8 cellular contexts compared by ENCODE assay signal in the genomic region with DNA sequence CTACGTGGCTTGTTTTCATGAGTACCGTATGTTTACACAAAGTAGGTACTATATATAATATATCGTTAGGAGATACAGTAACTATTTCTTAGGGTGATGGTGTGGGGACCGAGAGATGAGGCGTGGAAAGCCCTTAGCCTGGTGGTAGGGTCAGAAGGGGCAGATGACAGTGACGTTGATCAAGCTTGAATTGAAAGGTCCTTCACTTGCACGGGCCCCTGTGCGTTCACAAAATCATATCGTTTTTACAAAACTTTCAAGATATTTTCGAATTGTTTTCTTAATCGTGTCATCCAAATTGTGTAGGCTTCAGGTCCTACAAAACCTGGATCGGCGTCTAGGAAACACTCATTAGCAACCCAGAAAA. TPM values are rescaled to one million over a fixed set of nuclear protein-coding genes. Genes with fewer than 3 reads are reported as not detected.
DNase-seq lines count a peak whose midpoint lies in the region; ATAC-seq, FAIRE-seq and TF ChIP-seq lines count a peak whose summit lies in the region.

No MANE protein-coding gene starts in this region.

- H4K20me1 ChIP-seq in OCI-LY7 (ENCODE audit: insufficient read depth, low read length) (no peaks in the 10 kb centered on the region), endothelial cell of umbilical vein (replicated peaks; ENCODE audit: control insufficient read depth, extremely low read depth, insufficient read depth, low read length) (peaks cover 9% of the 10 kb centered on the region)

- peak overlapping the region; percentile 86 for H3K4me3 Mint-ChIP-seq in CD8-positive, alpha-beta T cell

- dilution Hi-C loops in endothelial cell of umbilical vein (cut with MboI; ENCODE audit: extremely low pct_ligation_motif_present, low sequenced_read_pairs), result no loop called here

- no peaks in the 10 kb centered on the region for H3K9me2 ChIP-seq in OCI-LY7 (ENCODE audit: insufficient read depth, low read length)

- POLR2A ChIA-PET in CD8-positive, alpha-beta T cell (lab: Charles Lee), result interaction anchor here (1.0 kb wide), 1 partner anchor 36 kb away, joined by 5 read pairs; no protein-coding TSS in a partner anchor
- POLR2A ChIA-PET in OCI-LY7 (lab: Charles Lee), result interaction anchor here (0.5 to 1.0 kb wide), 3 partner anchors 30 to 373 kb away, joined by 3 read pairs; no protein-coding TSS in a partner anchor
- POLR2A ChIA-PET in endothelial cell of umbilical vein (lab: Charles Lee), result no interaction called here

- BruUV-seq in OCI-LY7 (replicated peaks; lab: Mats Ljungman, UMichigan) (no TSS peak), endothelial cell of umbilical vein (replicated peaks; lab: Mats Ljungman, UMichigan) (no TSS peak)

- H3K4me3 ChIP-seq in CD8-positive, alpha-beta T cell (ENCODE audit: low read depth, low read length), result peak overlapping the region; percentile 86
- H3K4me3 ChIP-seq in OCI-LY7 (ENCODE audit: low read depth, low read length, poor library complexity, severe bottlenecking), result peak overlapping the region; percentile 94
- peak overlapping the region; percentile 74 to 99 (median 92) for H3K4me3 ChIP-seq in endothelial cell of umbilical vein (replicated peaks in 1 of 3; ENCODE audit: insufficient read depth in 1 of 3, low read depth in 1 of 3, low read length in 3 of 3)
- peak overlapping the region; percentile 87 for H3K4me3 ChIP-seq in neuron (ENCODE audit: low read length)

- H3K4me1 Mint-ChIP-seq in CD8-positive, alpha-beta T cell (ENCODE audit: low read depth), result peaks cover 33% of the 10 kb centered on the region

- H3K27ac Mint-ChIP-seq in CD8-positive, alpha-beta T cell, result peak overlapping the region; percentile 89

- no peak for TF ChIP-seq CTCF in CD8-positive, alpha-beta T cell (IDR thresholded peaks at IDR 0.05)
- TF ChIP-seq CTCF in OCI-LY7 (conservative IDR thresholded peaks at IDR 0.05; ENCODE audit: low read length), result no peak
- TF ChIP-seq CTCF in endothelial cell of umbilical vein (IDR thresholded peaks at IDR 0.05; ENCODE audit: extremely low read depth in 1 of 2, insufficient read depth in 1 of 2, low read depth in 1 of 2, low read length in 2 of 2), result no peak

- H3K27ac ChIP-seq in CD8-positive, alpha-beta T cell (ENCODE audit: low read depth, low read length), result peak overlapping the region; percentile 84
- peak overlapping the region; percentile 81 for H3K27ac ChIP-seq in OCI-LY7 (ENCODE audit: low read depth, low read length, poor library complexity, severe bottlenecking)
- H3K27ac ChIP-seq in endothelial cell of umbilical vein (ENCODE audit: insufficient read depth, low read depth, low read length), result peak overlapping the region; percentile 88

- peak overlapping the region; percentile 87 for H3K4me2 ChIP-seq in OCI-LY7 (ENCODE audit: low read length)
- peak overlapping the region; percentile 79 for H3K4me2 ChIP-seq in endothelial cell of umbilical vein (ENCODE audit: insufficient read depth, low read length)

- no peaks in the 10 kb centered on the region for H3K9me3 ChIP-seq in CD8-positive, alpha-beta T cell (ENCODE audit: low read length)
- H3K9me3 ChIP-seq in OCI-LY7 (ENCODE audit: low read length), result peaks cover 20% of the 10 kb centered on the region
- H3K9me3 ChIP-seq in endothelial cell of umbilical vein (replicated peaks; ENCODE audit: control insufficient read depth, insufficient read depth, low read length), result no peaks in the 10 kb centered on the region
- peaks cover 2% of the 10 kb centered on the region for H3K9me3 ChIP-seq in neuron (ENCODE audit: low read length)

- no peaks in the 10 kb centered on the region for H3K36me3 ChIP-seq in CD8-positive, alpha-beta T cell (ENCODE audit: insufficient read depth, low read length)
- H3K36me3 ChIP-seq in OCI-LY7 (ENCODE audit: insufficient read depth, low read length) (peaks cover 13% of the 10 kb centered on the region), endothelial cell of umbilical vein (ENCODE audit: control insufficient read depth in 2 of 2, extremely low read depth in 1 of 2, insufficient read depth in 2 of 2, low read length in 2 of 2) (no peaks in the 10 kb centered on the region), neuron (ENCODE audit: insufficient read depth, low read length) (no peaks in the 10 kb centered on the region)

- H3K9ac ChIP-seq in endothelial cell of umbilical vein (replicated peaks; ENCODE audit: extremely low read depth, insufficient read depth, low read length), result peak overlapping the region; percentile 91

- H3K9me1 ChIP-seq in endothelial cell of umbilical vein (replicated peaks; ENCODE audit: control insufficient read depth, extremely low read depth, insufficient read depth, low read length), result no peaks in the 10 kb centered on the region

- FAIRE-seq in endothelial cell of umbilical vein (lab: Jason Lieb, UNC), result peak; percentile 61

- H2AFZ ChIP-seq in OCI-LY7 (ENCODE audit: low read length) (peak overlapping the region; percentile 98), endothelial cell of umbilical vein (ENCODE audit: low read depth, low read length) (peak overlapping the region; percentile 99), neuron (ENCODE audit: low read depth, low read length) (peak overlapping the region; percentile 94)

- H3K9me3 Mint-ChIP-seq in CD8-positive, alpha-beta T cell, result no peaks in the 10 kb centered on the region

- intact Hi-C loops in CD8-positive, alpha-beta T cell (cut with DNase I, micrococcal nuclease), result loop anchor here (5.0 to 10.0 kb wide), 7 partner anchors 45 to 645 kb away; a partner anchor contains a TSS
- intact Hi-C loops in OCI-LY7 (cut with micrococcal nuclease; ENCODE audit: unreplicated experiment), result loop anchor here (5.0 kb wide), 2 partner anchors 555 to 600 kb away; no protein-coding TSS in a partner anchor
- intact Hi-C loops in endothelial cell of umbilical vein (cut with micrococcal nuclease), result loop anchor here (10.0 kb wide), 1 partner anchor 607 kb away; a partner anchor contains a TSS

- DNase-seq in CD8-positive, alpha-beta T cell, result no peak
- no peak for DNase-seq in OCI-LY7 (ENCODE audit: low spot score)
- DNase-seq in endothelial cell of umbilical vein (ENCODE audit: low read depth, low spot score), result no peak
- no peak for DNase-seq in cerebellum (ENCODE audit: low spot score)
- no peak for DNase-seq in cerebellar nuclear complex (lab: John Stamatoyannopoulos, UW)

- no peak for ATAC-seq in CD8-positive, alpha-beta T cell
- ATAC-seq in GM18858 (IDR thresholded peaks at IDR 0.05; ENCODE audit: unreplicated experiment), result no peak
- ATAC-seq in GM21515 (IDR thresholded peaks at IDR 0.05; ENCODE audit: unreplicated experiment), result no peak

- no peaks in the 10 kb centered on the region for H3K27me3 Mint-ChIP-seq in CD8-positive, alpha-beta T cell (ENCODE audit: low read depth)

- H3K4me1 ChIP-seq in CD8-positive, alpha-beta T cell (ENCODE audit: insufficient read depth, low read length), result peaks cover 16% of the 10 kb centered on the region
- H3K4me1 ChIP-seq in OCI-LY7 (ENCODE audit: insufficient read depth, low read length, poor library complexity, severe bottlenecking) (peaks cover 23% of the 10 kb centered on the region), endothelial cell of umbilical vein (ENCODE audit: control insufficient read depth, extremely low read depth, insufficient read depth, low read length) (peaks cover 18% of the 10 kb centered on the region), neuron (ENCODE audit: insufficient read depth, low read length) (peaks cover 14% of the 10 kb centered on the region)

- peaks cover 35% of the 10 kb centered on the region for H3K79me2 ChIP-seq in OCI-LY7 (ENCODE audit: insufficient read depth, low read depth, low read length)
- H3K79me2 ChIP-seq in endothelial cell of umbilical vein (ENCODE audit: control insufficient read depth, insufficient read depth, low read length), result peaks cover 36% of the 10 kb centered on the region

- CTCF ChIA-PET in CD8-positive, alpha-beta T cell (lab: Charles Lee), result interaction anchor here (1.2 kb wide), 1 partner anchor 370 kb away, joined by 3 read pairs; no protein-coding TSS in a partner anchor
- CTCF ChIA-PET in OCI-LY7 (lab: Charles Lee; ENCODE audit: unreplicated experiment), result no interaction called here
- CTCF ChIA-PET in endothelial cell of umbilical vein (lab: Charles Lee), result no interaction called here

- TF ChIP-seq POLR2A in endothelial cell of umbilical vein (IDR thresholded peaks at IDR 0.05; ENCODE audit: low read depth, low read length), result no peak

- peaks cover 6% of the 10 kb centered on the region for H3K36me3 Mint-ChIP-seq in CD8-positive, alpha-beta T cell

- H3K27me3 ChIP-seq in CD8-positive, alpha-beta T cell (ENCODE audit: insufficient read depth, low read length), result no peaks in the 10 kb centered on the region
- H3K27me3 ChIP-seq in endothelial cell of umbilical vein (ENCODE audit: control insufficient read depth in 2 of 2, insufficient read depth in 2 of 2, low read length in 2 of 2) (no peaks in the 10 kb centered on the region), neuron (ENCODE audit: insufficient read depth, low read length) (no peaks in the 10 kb centered on the region)

TF ChIP-seq in endothelial cell of umbilical vein, 7 proteins besides CTCF, POLR2A, EP300 and RAD21:
- TF ChIP-seq, protein P1, sequence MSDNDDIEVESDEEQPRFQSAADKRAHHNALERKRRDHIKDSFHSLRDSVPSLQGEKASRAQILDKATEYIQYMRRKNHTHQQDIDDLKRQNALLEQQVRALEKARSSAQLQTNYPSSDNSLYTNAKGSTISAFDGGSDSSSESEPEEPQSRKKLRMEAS (IDR thresholded peaks at IDR 0.05; ENCODE audit: insufficient read depth, insufficient read length), result no peak
- TF ChIP-seq EZH2 (IDR thresholded peaks at IDR 0.05; ENCODE audit: borderline replicate concordance, low read depth, low read length, severe bottlenecking) (no peak), FOS (IDR thresholded peaks at IDR 0.05; ENCODE audit: borderline replicate concordance, insufficient read depth, low read length) (no peak), MYC (IDR thresholded peaks at IDR 0.05; ENCODE audit: low read depth, low read length) (no peak), POLR2AphosphoS5 (IDR thresholded peaks at IDR 0.05; ENCODE audit: insufficient read depth, low read depth, low read length) (no peak), GATA2 (IDR thresholded peaks at IDR 0.05; ENCODE audit: insufficient read depth, insufficient read length, low read depth, low read length) (no peak), JUN (IDR thresholded peaks at IDR 0.05; ENCODE audit: borderline replicate concordance, insufficient read depth, insufficient read length, low read depth) (no peak)

RNA-seq across cellular contexts. Expression of a gene that starts 0.9 kb away (rescaled TPM):
- total RNA-seq in CD8-positive, alpha-beta T cell, result 10 to 100 TPM; 46.8 to 50.2 TPM
- 13.5 and 16.5 TPM in 2 replicates for total RNA-seq in OCI-LY7 (2014; rRNA removed; shearing (Covaris generic))
- total RNA-seq in OCI-LY7 (2022), result 25.2 and 34.7 TPM in 2 replicates
- 21.3 and 23.7 TPM in 2 replicates for total RNA-seq in endothelial cell of umbilical vein
- polyA plus RNA-seq in endothelial cell of umbilical vein, result 6.2 and 6.7 TPM in 2 replicates
- polyA plus RNA-seq in endothelial cell of umbilical vein (2011; cell fraction: cytosol; rRNA removed), result 6.8 and 7.8 TPM in 2 replicates
- 14.1 and 17.0 TPM in 2 replicates for polyA plus RNA-seq in endothelial cell of umbilical vein (2011; cell fraction: nucleus; rRNA removed)
- 10.2 and 13.5 TPM in 2 replicates for polyA plus RNA-seq in endothelial cell of umbilical vein (2012)
- polyA minus RNA-seq in endothelial cell of umbilical vein, result 14.3 and 14.9 TPM in 2 replicates
- polyA minus RNA-seq in endothelial cell of umbilical vein (2011; cell fraction: cytosol; rRNA and poly(A)+ RNA removed), result 7.2 TPM
- 37.4 and 49.6 TPM in 2 replicates for polyA minus RNA-seq in endothelial cell of umbilical vein (2011; cell fraction: nucleus; rRNA and poly(A)+ RNA removed)
- 68.7 TPM for total RNA-seq in cerebellum
